In genomic region chr19:52336117-52336811, GRCh38 we compare ENCODE assay signal across 1 cellular context.
TF ChIP-seq lines count a peak whose summit lies in the region.

Gene ZNF610 (plus strand): TSS chr19:52336243. CDS start chr19:52349173, 12,930 bp downstream.

TF ChIP-seq in GM12878, 131 proteins besides CTCF, POLR2A, EP300 and RAD21 (continued from another document):
- TF ChIP-seq, protein P1, sequence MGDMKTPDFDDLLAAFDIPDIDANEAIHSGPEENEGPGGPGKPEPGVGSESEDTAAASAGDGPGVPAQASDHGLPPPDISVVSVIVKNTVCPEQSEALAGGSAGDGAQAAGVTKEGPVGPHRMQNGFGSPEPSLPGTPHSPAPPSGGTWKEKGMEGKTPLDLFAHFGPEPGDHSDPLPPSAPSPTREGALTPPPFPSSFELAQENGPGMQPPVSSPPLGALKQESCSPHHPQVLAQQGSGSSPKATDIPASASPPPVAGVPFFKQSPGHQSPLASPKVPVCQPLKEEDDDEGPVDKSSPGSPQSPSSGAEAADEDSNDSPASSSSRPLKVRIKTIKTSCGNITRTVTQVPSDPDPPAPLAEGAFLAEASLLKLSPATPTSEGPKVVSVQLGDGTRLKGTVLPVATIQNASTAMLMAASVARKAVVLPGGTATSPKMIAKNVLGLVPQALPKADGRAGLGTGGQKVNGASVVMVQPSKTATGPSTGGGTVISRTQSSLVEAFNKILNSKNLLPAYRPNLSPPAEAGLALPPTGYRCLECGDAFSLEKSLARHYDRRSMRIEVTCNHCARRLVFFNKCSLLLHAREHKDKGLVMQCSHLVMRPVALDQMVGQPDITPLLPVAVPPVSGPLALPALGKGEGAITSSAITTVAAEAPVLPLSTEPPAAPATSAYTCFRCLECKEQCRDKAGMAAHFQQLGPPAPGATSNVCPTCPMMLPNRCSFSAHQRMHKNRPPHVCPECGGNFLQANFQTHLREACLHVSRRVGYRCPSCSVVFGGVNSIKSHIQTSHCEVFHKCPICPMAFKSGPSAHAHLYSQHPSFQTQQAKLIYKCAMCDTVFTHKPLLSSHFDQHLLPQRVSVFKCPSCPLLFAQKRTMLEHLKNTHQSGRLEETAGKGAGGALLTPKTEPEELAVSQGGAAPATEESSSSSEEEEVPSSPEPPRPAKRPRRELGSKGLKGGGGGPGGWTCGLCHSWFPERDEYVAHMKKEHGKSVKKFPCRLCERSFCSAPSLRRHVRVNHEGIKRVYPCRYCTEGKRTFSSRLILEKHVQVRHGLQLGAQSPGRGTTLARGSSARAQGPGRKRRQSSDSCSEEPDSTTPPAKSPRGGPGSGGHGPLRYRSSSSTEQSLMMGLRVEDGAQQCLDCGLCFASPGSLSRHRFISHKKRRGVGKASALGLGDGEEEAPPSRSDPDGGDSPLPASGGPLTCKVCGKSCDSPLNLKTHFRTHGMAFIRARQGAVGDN (IDR thresholded peaks at IDR 0.05) = no peak
- no peak for TF ChIP-seq ZNF274 (IDR thresholded peaks at IDR 0.05; ENCODE audit: insufficient read depth, insufficient read length)
- TF ChIP-seq CHD4 (IDR thresholded peaks at IDR 0.05) = no peak
- peak; percentile 27; the same call in 1 of the 2 replicates for TF ChIP-seq CREM (IDR thresholded peaks at IDR 0.05; ENCODE audit: low read depth)
- peak; percentile 27; the same call in 1 of the 2 replicates for TF ChIP-seq CREB1 (IDR thresholded peaks at IDR 0.05; ENCODE audit: low read depth)
- TF ChIP-seq RUNX3 (IDR thresholded peaks at IDR 0.05; ENCODE audit: low read length) = peak; percentile 26; the same call in 1 of the 2 replicates
- peak; percentile 84 for TF ChIP-seq NR2C1 (IDR thresholded peaks at IDR 0.05)
- TF ChIP-seq, protein P2, sequence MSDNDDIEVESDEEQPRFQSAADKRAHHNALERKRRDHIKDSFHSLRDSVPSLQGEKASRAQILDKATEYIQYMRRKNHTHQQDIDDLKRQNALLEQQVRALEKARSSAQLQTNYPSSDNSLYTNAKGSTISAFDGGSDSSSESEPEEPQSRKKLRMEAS (IDR thresholded peaks at IDR 0.05; ENCODE audit: low read depth, low read length) = no peak
- TF ChIP-seq, protein P3, sequence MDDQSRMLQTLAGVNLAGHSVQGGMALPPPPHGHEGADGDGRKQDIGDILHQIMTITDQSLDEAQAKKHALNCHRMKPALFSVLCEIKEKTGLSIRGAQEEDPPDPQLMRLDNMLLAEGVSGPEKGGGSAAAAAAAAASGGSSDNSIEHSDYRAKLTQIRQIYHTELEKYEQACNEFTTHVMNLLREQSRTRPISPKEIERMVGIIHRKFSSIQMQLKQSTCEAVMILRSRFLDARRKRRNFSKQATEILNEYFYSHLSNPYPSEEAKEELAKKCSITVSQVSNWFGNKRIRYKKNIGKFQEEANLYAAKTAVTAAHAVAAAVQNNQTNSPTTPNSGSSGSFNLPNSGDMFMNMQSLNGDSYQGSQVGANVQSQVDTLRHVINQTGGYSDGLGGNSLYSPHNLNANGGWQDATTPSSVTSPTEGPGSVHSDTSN (IDR thresholded peaks at IDR 0.05; ENCODE audit: insufficient replicate concordance, low read depth, low read length) = no peak
- TF ChIP-seq PML (IDR thresholded peaks at IDR 0.05; ENCODE audit: low read length) = peak; percentile 49; the same call in 1 of the 2 replicates
- TF ChIP-seq YY1 (IDR thresholded peaks at IDR 0.05; ENCODE audit: low read depth, low read length) = no peak
- TF ChIP-seq ZNF217 (IDR thresholded peaks at IDR 0.05) = no peak
- no peak for TF ChIP-seq TCF3 (IDR thresholded peaks at IDR 0.05; ENCODE audit: borderline replicate concordance, insufficient read depth, low read depth, low read length)
- peak in 1 of 2 experiments; percentile 60; a peak in 1 of 3 replicates for TF ChIP-seq EGR1 (IDR thresholded peaks at IDR 0.05; ENCODE audit: borderline replicate concordance in 1 of 2, low read depth in 2 of 2, low read length in 2 of 2)
- peak; percentile 51 for TF ChIP-seq GABPA (IDR thresholded peaks at IDR 0.05; ENCODE audit: low read depth)
- no peak for TF ChIP-seq FOXK2 (IDR thresholded peaks at IDR 0.05)
- no peak for TF ChIP-seq ESRRA (IDR thresholded peaks at IDR 0.05; ENCODE audit: low read length)
- no peak for TF ChIP-seq IRF4 (IDR thresholded peaks at IDR 0.05; ENCODE audit: low read depth, low read length)
- TF ChIP-seq BACH1 (IDR thresholded peaks at IDR 0.05; ENCODE audit: borderline replicate concordance) = no peak
- TF ChIP-seq NRF1 (conservative IDR thresholded peaks at IDR 0.05; ENCODE audit: low read depth, low read length) = peak; percentile 41
- TF ChIP-seq NFIC (IDR thresholded peaks at IDR 0.05; ENCODE audit: low read depth, low read length) = no peak
- no peak for TF ChIP-seq SUZ12 (IDR thresholded peaks at IDR 0.05; ENCODE audit: unreplicated experiment)
- no peak for TF ChIP-seq TCF7 (IDR thresholded peaks at IDR 0.05; ENCODE audit: borderline replicate concordance)
- TF ChIP-seq SUPT20H (IDR thresholded peaks at IDR 0.05; ENCODE audit: borderline replicate concordance, control insufficient read depth, low read depth, low read length) = no peak
- TF ChIP-seq POLR2AphosphoS5 (IDR thresholded peaks at IDR 0.05; ENCODE audit: low read length) = peak; percentile 73
- peak; percentile 89 for TF ChIP-seq NR2F1 (conservative IDR thresholded peaks at IDR 0.05)
- no peak for TF ChIP-seq MEF2A (IDR thresholded peaks at IDR 0.05; ENCODE audit: insufficient read depth, low read depth, low read length)
- no peak for TF ChIP-seq KLF5 (IDR thresholded peaks at IDR 0.05; ENCODE audit: partially characterized antibody)
- 0 out of 2 replicates have a peak, but pooled peaks have one; percentile 13 for TF ChIP-seq STAT1 (conservative IDR thresholded peaks at IDR 0.05)
- TF ChIP-seq SP1 (IDR thresholded peaks at IDR 0.05; ENCODE audit: low read depth, low read length) = peak; percentile 35
- TF ChIP-seq SMARCA5 (IDR thresholded peaks at IDR 0.05) = no peak
- 0 out of 2 replicates have a peak, but pooled peaks have one; percentile 17 for TF ChIP-seq IKZF1 (conservative IDR thresholded peaks at IDR 0.05)
- TF ChIP-seq SKIL (IDR thresholded peaks at IDR 0.05; ENCODE audit: low read depth, poor library complexity, severe bottlenecking) = no peak
- no peak for TF ChIP-seq HDAC6 (IDR thresholded peaks at IDR 0.05; ENCODE audit: unreplicated experiment)
- no peak for TF ChIP-seq ZNF24 (IDR thresholded peaks at IDR 0.05)
TF ChIP-seq in GM12878: peak in this region for 15.
